In the genomic region with DNA sequence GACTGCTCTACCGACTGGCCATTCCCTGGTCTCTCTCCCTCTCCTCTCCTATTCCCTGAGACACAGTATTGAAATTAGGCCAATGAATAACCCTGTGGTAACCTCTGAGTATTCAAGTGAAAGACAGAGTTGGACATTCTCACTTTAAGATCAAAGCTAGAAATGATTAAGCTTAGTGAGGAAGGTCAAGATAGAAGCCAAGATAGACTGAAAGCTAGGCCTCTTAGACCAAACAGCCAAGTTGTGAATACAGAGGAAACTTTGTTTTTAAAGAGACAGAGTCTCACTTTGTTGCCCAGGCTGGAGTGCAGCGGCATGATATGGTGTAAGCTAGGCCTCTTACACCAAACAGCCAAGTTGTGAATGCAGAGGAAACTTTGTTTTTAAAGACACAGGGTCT, we compare ENCODE assay signal across 11 cellular contexts.
A peak's percentile ranks its signal among the peaks of the same experiment; 100 is the strongest.
DNase-seq lines count a peak whose midpoint lies in the region; ATAC-seq and TF ChIP-seq lines count a peak whose summit lies in the region.
"Had no signal": no experiment of that assay in that cellular context is flagged by ENCODE, and none has a peak within 500 bp of the region (broad histone marks: within the 10 kb centered on the region; RNA-seq: fewer than 3 reads in every experiment).

No MANE protein-coding gene starts in this region.

- no peaks in the 10 kb centered on the region for H3K27me3 ChIP-seq in naive thymus-derived CD4-positive, alpha-beta T cell (ENCODE audit: control insufficient read depth in 2 of 2, insufficient read depth in 2 of 2, low read length in 2 of 2)
- H3K27me3 ChIP-seq: BLaER1 treated with 17β-estradiol and CSF1 and Interleukin-3, amounts not matched to agents 10 nM and 100 nM had no signal

- peaks cover 21 to 84% (median 62%) of the 10 kb centered on the region in 7 donors for H3K4me1 Mint-ChIP-seq in naive thymus-derived CD4-positive, alpha-beta T cell

- H3K4me3 ChIP-seq in naive thymus-derived CD4-positive, alpha-beta T cell (ENCODE audit: low read length): no peak overlapping the region
- H3K4me3 ChIP-seq: BLaER1 treated with 17β-estradiol and CSF1 and Interleukin-3, amounts not matched to agents 10 nM and 100 nM; smooth muscle cell had no signal

- CTCF ChIA-PET in naive thymus-derived CD4-positive, alpha-beta T cell (lab: Charles Lee): no interaction called here
- CTCF ChIA-PET in RWPE1 (lab: Yijun Ruan, JAX): interaction anchor here (0.6 kb wide), 1 partner anchor 972 kb away, joined by 3 read pairs; no protein-coding TSS in a partner anchor

- intact Hi-C loops in naive thymus-derived CD4-positive, alpha-beta T cell (cut with micrococcal nuclease): no loop called here

- POLR2A ChIA-PET in naive thymus-derived CD4-positive, alpha-beta T cell (lab: Charles Lee): no interaction called here
- POLR2A ChIA-PET in RWPE1 (lab: Yijun Ruan, JAX; ENCODE audit: low non-redundant PET): no interaction called here

- peaks cover 4 to 20% of the 10 kb centered on the region in 2 donors for H3K4me1 ChIP-seq in naive thymus-derived CD4-positive, alpha-beta T cell (ENCODE audit: control insufficient read depth in 2 of 2, insufficient read depth in 2 of 2, low read length in 2 of 2)

- peaks cover 0 to 19% (median 4%) of the 10 kb centered on the region in 11 donors for H3K9me3 Mint-ChIP-seq in naive thymus-derived CD4-positive, alpha-beta T cell

- no peak for DNase-seq in naive thymus-derived CD4-positive, alpha-beta T cell
- DNase-seq in NCI-H1048 (lab: John Stamatoyannopoulos, UW) (no peak), RWPE1 (ENCODE audit: low spot score) (no peak), HK-2 (ENCODE audit: unreplicated experiment) (no peak), NCI-H2196 (lab: John Stamatoyannopoulos, UW; ENCODE audit: unreplicated experiment) (no peak)
- DNase-seq: activated CD4-positive, alpha-beta T cell treated with anti-CD3 and anti-CD28 coated beads for 48 hours had no signal

- TF ChIP-seq CTCF in RWPE1 (conservative IDR thresholded peaks at IDR 0.05; ENCODE audit: low read depth): no peak

- peak overlapping the region in 5 of 9 donors; percentile 39 to 88 (median 55) for H3K27ac Mint-ChIP-seq in naive thymus-derived CD4-positive, alpha-beta T cell

- no peaks in the 10 kb centered on the region for H3K9me3 ChIP-seq in naive thymus-derived CD4-positive, alpha-beta T cell (ENCODE audit: control insufficient read depth in 2 of 3, low read length in 3 of 3)

- peak; percentile 44 for ATAC-seq in GM18498 (IDR thresholded peaks at IDR 0.05; ENCODE audit: unreplicated experiment)
- ATAC-seq in GM21381 (IDR thresholded peaks at IDR 0.05; ENCODE audit: unreplicated experiment): peak; percentile 58
- peak; percentile 72 for ATAC-seq in HG03571 (IDR thresholded peaks at IDR 0.05; ENCODE audit: unreplicated experiment)
- ATAC-seq in naive thymus-derived CD4-positive, alpha-beta T cell: no peak

- peaks cover 0 to 34% (median 12%) of the 10 kb centered on the region in 5 donors for H3K36me3 Mint-ChIP-seq in naive thymus-derived CD4-positive, alpha-beta T cell

- H3K27me3 Mint-ChIP-seq in naive thymus-derived CD4-positive, alpha-beta T cell: no peaks in the 10 kb centered on the region

- no peak overlapping the region for H3K27ac ChIP-seq in naive thymus-derived CD4-positive, alpha-beta T cell (ENCODE audit: low read depth, low read length)
- no peak overlapping the region for H3K27ac ChIP-seq in RWPE1
- H3K27ac ChIP-seq: BLaER1 treated with 17β-estradiol and CSF1 and Interleukin-3, amounts not matched to agents 10 nM and 100 nM had no signal

- peak overlapping the region in 8 of 10 donors; percentile 29 to 79 (median 65) for H3K4me3 Mint-ChIP-seq in naive thymus-derived CD4-positive, alpha-beta T cell

- no peaks in the 10 kb centered on the region for H3K36me3 ChIP-seq in naive thymus-derived CD4-positive, alpha-beta T cell (ENCODE audit: control insufficient read depth in 2 of 3, insufficient read depth in 3 of 3, low read length in 3 of 3)
